1 cellular context compared by ENCODE assay signal in genomic region chr4:186728631-186729271, GRCh38.
TF ChIP-seq lines count a peak whose summit lies in the region.

No MANE protein-coding gene starts in this region.

TF ChIP-seq in H1, 55 proteins besides CTCF, POLR2A, EP300 and RAD21:
- TF ChIP-seq ATF3 (IDR thresholded peaks at IDR 0.05; ENCODE audit: insufficient read depth, low read depth, low read length) (no peak), TEAD4 (IDR thresholded peaks at IDR 0.05; ENCODE audit: low read depth, low read length) (no peak), ASH2L (IDR thresholded peaks at IDR 0.05; ENCODE audit: low read length) (no peak), E2F6 (IDR thresholded peaks at IDR 0.05) (no peak), EZH2 (IDR thresholded peaks at IDR 0.05; ENCODE audit: low read depth, low read length, severe bottlenecking) (no peak), CBX8 (IDR thresholded peaks at IDR 0.05; ENCODE audit: borderline replicate concordance, low read depth, low read length) (no peak), RNF2 (IDR thresholded peaks at IDR 0.05; ENCODE audit: borderline replicate concordance, low read depth, low read length, missing control alignments, poor library complexity, severe bottlenecking) (no peak), GABPA (IDR thresholded peaks at IDR 0.05; ENCODE audit: borderline replicate concordance, insufficient read depth, low read length) (no peak), MAX (IDR thresholded peaks at IDR 0.05) (no peak), CHD2 (IDR thresholded peaks at IDR 0.05; ENCODE audit: low read length) (no peak), FOSL1 (IDR thresholded peaks at IDR 0.05; ENCODE audit: insufficient read depth, low read depth, low read length) (no peak), YY1 (IDR thresholded peaks at IDR 0.05; ENCODE audit: low read depth, low read length) (no peak), NRF1 (IDR thresholded peaks at IDR 0.05; ENCODE audit: low read depth, low read length) (no peak), SIN3A (conservative IDR thresholded peaks at IDR 0.05 in 1 of 2, IDR thresholded peaks at IDR 0.05 in 1 of 2; ENCODE audit: low read depth in 1 of 2, low read length in 2 of 2) (no peak), RBBP5 (IDR thresholded peaks at IDR 0.05; ENCODE audit: borderline replicate concordance, low read depth, low read length) (no peak)
- TF ChIP-seq, protein P1, sequence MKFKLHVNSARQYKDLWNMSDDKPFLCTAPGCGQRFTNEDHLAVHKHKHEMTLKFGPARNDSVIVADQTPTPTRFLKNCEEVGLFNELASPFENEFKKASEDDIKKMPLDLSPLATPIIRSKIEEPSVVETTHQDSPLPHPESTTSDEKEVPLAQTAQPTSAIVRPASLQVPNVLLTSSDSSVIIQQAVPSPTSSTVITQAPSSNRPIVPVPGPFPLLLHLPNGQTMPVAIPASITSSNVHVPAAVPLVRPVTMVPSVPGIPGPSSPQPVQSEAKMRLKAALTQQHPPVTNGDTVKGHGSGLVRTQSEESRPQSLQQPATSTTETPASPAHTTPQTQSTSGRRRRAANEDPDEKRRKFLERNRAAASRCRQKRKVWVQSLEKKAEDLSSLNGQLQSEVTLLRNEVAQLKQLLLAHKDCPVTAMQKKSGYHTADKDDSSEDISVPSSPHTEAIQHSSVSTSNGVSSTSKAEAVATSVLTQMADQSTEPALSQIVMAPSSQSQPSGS (IDR thresholded peaks at IDR 0.05; ENCODE audit: low read length): no peak
TF ChIP-seq in H1: peak in this region for 0.
